Comparison of ENCODE assay signal across 9 cellular contexts in genomic region chr16:29664133-29664912, GRCh38. TPM values are rescaled to one million over a fixed set of nuclear protein-coding genes. Genes with fewer than 3 reads are reported as not detected.
DNase-seq lines count a peak whose midpoint lies in the region; ATAC-seq and TF ChIP-seq lines count a peak whose summit lies in the region.
"Had no signal": no experiment of that assay in that cellular context is flagged by ENCODE, and none has a peak within 500 bp of the region (broad histone marks: within the 10 kb centered on the region; RNA-seq: fewer than 3 reads in every experiment).

No MANE protein-coding gene starts in this region.

- peaks cover 12% of the 10 kb centered on the region for H3K27me3 Mint-ChIP-seq in CD4-positive, CD25-positive, alpha-beta regulatory T cell
- H3K27me3 Mint-ChIP-seq in activated naive CD4-positive, alpha-beta T cell treated with anti-CD3 and anti-CD28 coated beads, Interleukin-2, amount 10 ng/mL, durations not matched to agents 7 days and 5 days, result peaks cover 5% of the 10 kb centered on the region
- no peaks in the 10 kb centered on the region for H3K27me3 Mint-ChIP-seq in natural killer cell treated with Interleukin-12 subunit alpha and Interleukin-12 subunit beta and Interleukin-15 and Interleukin-18, amount 100 ng/mL, for 72 hours
- peaks cover 33% of the 10 kb centered on the region for H3K27me3 Mint-ChIP-seq in HFFc6 (ENCODE audit: insufficient read depth)

- H3K9me3 Mint-ChIP-seq in CD4-positive, CD25-positive, alpha-beta regulatory T cell, result peaks cover 0 to 2% (median 0%) of the 10 kb centered on the region in 7 donors
- no peaks in the 10 kb centered on the region for H3K9me3 Mint-ChIP-seq in activated naive CD4-positive, alpha-beta T cell treated with anti-CD3 and anti-CD28 coated beads, Interleukin-2, amount 10 ng/mL, durations not matched to agents 7 days and 5 days
- H3K9me3 Mint-ChIP-seq in natural killer cell treated with Interleukin-12 subunit alpha and Interleukin-12 subunit beta and Interleukin-15 and Interleukin-18, amount 100 ng/mL, for 72 hours, result no peaks in the 10 kb centered on the region
- no peaks in the 10 kb centered on the region for H3K9me3 Mint-ChIP-seq in HFFc6

- no peaks in the 10 kb centered on the region for H3K27me3 ChIP-seq in CD4-positive, CD25-positive, alpha-beta regulatory T cell (ENCODE audit: control insufficient read depth, insufficient read depth, low read length)

- CTCF ChIA-PET in activated naive CD4-positive, alpha-beta T cell treated with anti-CD3 and anti-CD28 coated beads, Interleukin-2, amount 10 ng/mL, durations not matched to agents 7 days and 5 days (lab: Charles Lee), result no interaction called here

- H3K36me3 Mint-ChIP-seq in CD4-positive, CD25-positive, alpha-beta regulatory T cell, result peaks cover 23% of the 10 kb centered on the region
- peaks cover 48% of the 10 kb centered on the region for H3K36me3 Mint-ChIP-seq in activated naive CD4-positive, alpha-beta T cell treated with anti-CD3 and anti-CD28 coated beads, Interleukin-2, amount 10 ng/mL, durations not matched to agents 7 days and 5 days
- peaks cover 7% of the 10 kb centered on the region for H3K36me3 Mint-ChIP-seq in natural killer cell treated with Interleukin-12 subunit alpha and Interleukin-12 subunit beta and Interleukin-15 and Interleukin-18, amount 100 ng/mL, for 72 hours
- H3K36me3 Mint-ChIP-seq in HFFc6 (ENCODE audit: low read depth), result no peaks in the 10 kb centered on the region

- no peak for TF ChIP-seq CTCF in HFFc6 (IDR thresholded peaks at IDR 0.05)

- H3K27ac Mint-ChIP-seq in CD4-positive, CD25-positive, alpha-beta regulatory T cell, result peak overlapping the region; percentile 95 to 99 (median 98)
- H3K27ac Mint-ChIP-seq in activated naive CD4-positive, alpha-beta T cell treated with anti-CD3 and anti-CD28 coated beads, Interleukin-2, amount 10 ng/mL, durations not matched to agents 7 days and 5 days, result peak overlapping the region; percentile 90
- peak overlapping the region; percentile 96 to 97 for H3K27ac Mint-ChIP-seq in natural killer cell treated with Interleukin-12 subunit alpha and Interleukin-12 subunit beta and Interleukin-15 and Interleukin-18, amount 100 ng/mL, for 72 hours
- H3K27ac Mint-ChIP-seq in HFFc6, result no peak overlapping the region

- peak; percentile 41 to 54 for ATAC-seq in CD4-positive, CD25-positive, alpha-beta regulatory T cell (ENCODE audit: low read depth in 2 of 2)
- ATAC-seq in natural killer cell treated with Interleukin-12 subunit alpha and Interleukin-12 subunit beta and Interleukin-15 and Interleukin-18, amount 100 ng/mL, for 72 hours, result peak; percentile 54 to 64
- ATAC-seq in HG02642 (IDR thresholded peaks at IDR 0.05; ENCODE audit: poor library complexity, unreplicated experiment) (no peak), HG02852 (IDR thresholded peaks at IDR 0.05; ENCODE audit: unreplicated experiment) (no peak)

- no peaks in the 10 kb centered on the region for H3K9me3 ChIP-seq in CD4-positive, CD25-positive, alpha-beta regulatory T cell (ENCODE audit: control insufficient read depth in 2 of 2, low read length in 2 of 2)

- H3K4me3 ChIP-seq in CD4-positive, CD25-positive, alpha-beta regulatory T cell (ENCODE audit: low read depth, low read length), result peak overlapping the region; percentile 90

- peaks cover 3% of the 10 kb centered on the region for H3K36me3 ChIP-seq in CD4-positive, CD25-positive, alpha-beta regulatory T cell (ENCODE audit: control insufficient read depth, insufficient read depth, low read length)

- peak overlapping the region; percentile 84 for H3K27ac ChIP-seq in CD4-positive, CD25-positive, alpha-beta regulatory T cell (ENCODE audit: insufficient read depth, low read length, poor library complexity, severe bottlenecking)

- H3K4me1 ChIP-seq in CD4-positive, CD25-positive, alpha-beta regulatory T cell (ENCODE audit: control insufficient read depth, insufficient read depth, low read length, poor library complexity, severe bottlenecking), result peaks cover 68% of the 10 kb centered on the region

- peak overlapping the region; percentile 98 to 100 (median 100) for H3K4me3 Mint-ChIP-seq in CD4-positive, CD25-positive, alpha-beta regulatory T cell
- H3K4me3 Mint-ChIP-seq in activated naive CD4-positive, alpha-beta T cell treated with anti-CD3 and anti-CD28 coated beads, Interleukin-2, amount 10 ng/mL, durations not matched to agents 7 days and 5 days, result peak overlapping the region; percentile 94
- H3K4me3 Mint-ChIP-seq in natural killer cell treated with Interleukin-12 subunit alpha and Interleukin-12 subunit beta and Interleukin-15 and Interleukin-18, amount 100 ng/mL, for 72 hours, result peak overlapping the region; percentile 97
- no peak overlapping the region for H3K4me3 Mint-ChIP-seq in HFFc6

- peaks cover 0 to 67% (median 52%) of the 10 kb centered on the region in 4 donors for H3K4me1 Mint-ChIP-seq in CD4-positive, CD25-positive, alpha-beta regulatory T cell
- peaks cover 54% of the 10 kb centered on the region for H3K4me1 Mint-ChIP-seq in activated naive CD4-positive, alpha-beta T cell treated with anti-CD3 and anti-CD28 coated beads, Interleukin-2, amount 10 ng/mL, durations not matched to agents 7 days and 5 days
- H3K4me1 Mint-ChIP-seq in natural killer cell treated with Interleukin-12 subunit alpha and Interleukin-12 subunit beta and Interleukin-15 and Interleukin-18, amount 100 ng/mL, for 72 hours (ENCODE audit: low read depth in 2 of 2), result peaks cover 57 to 58% of the 10 kb centered on the region in 2 donors
- H3K4me1 Mint-ChIP-seq in HFFc6 (ENCODE audit: low read depth), result no peaks in the 10 kb centered on the region; the same call in 1 of the 2 replicates

- DNase-seq in CD4-positive, CD25-positive, alpha-beta regulatory T cell, result peak; percentile 29 to 58 (median 49)
- peak; percentile 27 to 65 for DNase-seq in NCI-H526 (lab: John Stamatoyannopoulos, UW)
- DNase-seq in activated naive CD4-positive, alpha-beta T cell treated with anti-CD3 and anti-CD28 coated beads, Interleukin-2, amount 10 ng/mL, durations not matched to agents 7 days and 5 days, result peak; percentile 58
- DNase-seq in natural killer cell treated with Interleukin-12 subunit alpha and Interleukin-12 subunit beta and Interleukin-15 and Interleukin-18, amount 100 ng/mL, for 72 hours (ENCODE audit: low spot score), result no peak
- no peak for DNase-seq in DMS114 treated with DMSO at 0.1 percent for 48 hours (lab: John Stamatoyannopoulos, UW; ENCODE audit: unreplicated experiment)
- DNase-seq in HFFc6, result no peak
- DNase-seq: SHP77 had no signal

RNA-seq across cellular contexts. Expression of gene SPN, which starts 1.3 kb away (rescaled TPM):
- total RNA-seq in CD4-positive, CD25-positive, alpha-beta regulatory T cell, result 149 TPM
- 100 to 1,000 TPM; 103 to 135 (median 126) TPM for polyA plus RNA-seq in CD4-positive, CD25-positive, alpha-beta regulatory T cell
- 100 to 1,000 TPM; 111 to 132 TPM for total RNA-seq in natural killer cell treated with Interleukin-12 subunit alpha and Interleukin-12 subunit beta and Interleukin-15 and Interleukin-18, amount 100 ng/mL, for 72 hours
- under 1 TPM in 5 of 6 experiments, not detected in 1; 0.06 to 0.20 (median 0.12) TPM for total RNA-seq in HFFc6 (2021; fragmentation: NEBNext Ultra II Directional; extraction: Animal tissue kit (Norgen Biotek cat#: 25700))

RNA-seq across cellular contexts. Expression of gene QPRT, which starts 14.7 kb away (rescaled TPM):
- total RNA-seq in CD4-positive, CD25-positive, alpha-beta regulatory T cell, result 2.4 TPM
- 1 to 10 TPM in 1 of 4 donors, under 1 TPM in 3; 0.53 to 2.1 (median 0.69) TPM for polyA plus RNA-seq in CD4-positive, CD25-positive, alpha-beta regulatory T cell
- total RNA-seq in natural killer cell treated with Interleukin-12 subunit alpha and Interleukin-12 subunit beta and Interleukin-15 and Interleukin-18, amount 100 ng/mL, for 72 hours, result 1 to 10 TPM; 3.3 to 5.6 TPM
- total RNA-seq in HFFc6 (2021; fragmentation: NEBNext Ultra II Directional; extraction: Animal tissue kit (Norgen Biotek cat#: 25700)), result 10 to 100 TPM in 3 of 6 experiments, 1 to 10 TPM in 3; 3.0 to 12.4 (median 10.3) TPM

Comparison
In these comparisons a context has a peak if more than half of its experiments do, and no peak if none do; other contexts are left out.
1. ATAC-seq: peak in CD4-positive, CD25-positive, alpha-beta regulatory T cell (2 of 2) and natural killer cell treated with Interleukin-12 subunit alpha and Interleukin-12 subunit beta and Interleukin-15 and Interleukin-18, amount 100 ng/mL, for 72 hours (2 of 2); none in HG02642 (single experiment) and HG02852 (single experiment).
2. DNase-seq: peak in CD4-positive, CD25-positive, alpha-beta regulatory T cell (3 of 3), NCI-H526 (2 of 2) and activated naive CD4-positive, alpha-beta T cell treated with anti-CD3 and anti-CD28 coated beads, Interleukin-2, amount 10 ng/mL, durations not matched to agents 7 days and 5 days (single experiment); none in natural killer cell treated with Interleukin-12 subunit alpha and Interleukin-12 subunit beta and Interleukin-15 and Interleukin-18, amount 100 ng/mL, for 72 hours (single experiment), DMS114 treated with DMSO at 0.1 percent for 48 hours (single experiment) and HFFc6 (single experiment).
3. RNA of gene SPN, which starts 1.3 kb away (total RNA-seq): 149 TPM in CD4-positive, CD25-positive, alpha-beta regulatory T cell (single experiment) and 111 to 132 TPM in natural killer cell treated with Interleukin-12 subunit alpha and Interleukin-12 subunit beta and Interleukin-15 and Interleukin-18, amount 100 ng/mL, for 72 hours; 0.06 to 0.20 TPM in HFFc6; every median in the first group is over 10 times any median in the second.